ENCODE assay signal across 8 cellular contexts in genomic region chr14:103372552-103373304, GRCh38. TPM values are rescaled to one million over a fixed set of nuclear protein-coding genes. Genes with fewer than 3 reads are reported as not detected.
DNase-seq lines count a peak whose midpoint lies in the region; ATAC-seq and TF ChIP-seq lines count a peak whose summit lies in the region.

No MANE protein-coding gene starts in this region.

- H4K91ac ChIP-seq in mesenchymal stem cell (ENCODE audit: low read length): no peak overlapping the region

- POLR2A ChIA-PET in HEK293 (lab: Yijun Ruan, JAX): no interaction called here

- H2BK120ac ChIP-seq in mesenchymal stem cell (ENCODE audit: low read depth, low read length): no peak overlapping the region

- no peak overlapping the region for H3K4me2 ChIP-seq in mesenchymal stem cell (ENCODE audit: low read length, poor library complexity, severe bottlenecking)

- CTCF ChIA-PET in HEK293 (lab: Yijun Ruan, JAX): interaction anchor here (0.6 kb wide), 2 partner anchors 77 to 678 kb away, joined by 5 to 7 read pairs; no protein-coding TSS in a partner anchor

- H3K27ac ChIP-seq in HEK293 (ENCODE audit: extremely low read depth, low read depth, low read length) (no peak overlapping the region), mesenchymal stem cell (ENCODE audit: low read length, poor library complexity, severe bottlenecking) (peak overlapping the region; percentile 55)

- H3K4me1 ChIP-seq in HEK293 (ENCODE audit: control insufficient read depth, insufficient read depth, low read length): no peaks in the 10 kb centered on the region
- peaks cover 9% of the 10 kb centered on the region for H3K4me1 ChIP-seq in mesenchymal stem cell (ENCODE audit: control insufficient read depth, insufficient read depth, low read depth, low read length)

- H3K79me1 ChIP-seq in mesenchymal stem cell (replicated peaks; ENCODE audit: low read length, poor library complexity, severe bottlenecking): no peaks in the 10 kb centered on the region

- TF ChIP-seq CTCF in AG10803 (conservative IDR thresholded peaks at IDR 0.05; ENCODE audit: low read length) (no peak), HEK293 (tag by site-specific recombination; IDR thresholded peaks at IDR 0.05) (no peak)

- peak overlapping the region; percentile 53 for H3K9ac ChIP-seq in mesenchymal stem cell (ENCODE audit: low read length)

- peak overlapping the region; percentile 25 to 62 for H3K18ac ChIP-seq in mesenchymal stem cell (ENCODE audit: low read depth in 1 of 2, low read length in 2 of 2)

- no peak overlapping the region for H2AK5ac ChIP-seq in mesenchymal stem cell (ENCODE audit: low read length, severe bottlenecking)

- peak; percentile 82 for DNase-seq in AG10803 (ENCODE audit: low read depth)
- peak; percentile 92 for DNase-seq in amniotic epithelial cell (ENCODE audit: low read depth)
- DNase-seq in mesenchymal stem cell: peak; percentile 92
- DNase-seq in NCI-H2107 (lab: John Stamatoyannopoulos, UW): no peak
- no peak for DNase-seq in cortex of kidney (lab: John Stamatoyannopoulos, UW)
- no peak for DNase-seq in NAMALWA (ENCODE audit: low spot score)

- no peak overlapping the region for H3K14ac ChIP-seq in mesenchymal stem cell (ENCODE audit: low read length in 2 of 2)

- H3K9me3 ChIP-seq in HEK293 (ENCODE audit: control insufficient read depth, insufficient read depth, low read depth, low read length) (no peaks in the 10 kb centered on the region), mesenchymal stem cell (ENCODE audit: control insufficient read depth, low read length) (no peaks in the 10 kb centered on the region)

- no peak overlapping the region for H2AFZ ChIP-seq in mesenchymal stem cell (ENCODE audit: low read depth, low read length)

- no peak overlapping the region for H3K23ac ChIP-seq in mesenchymal stem cell (ENCODE audit: low read length in 2 of 2)

- no peak overlapping the region for H2BK5ac ChIP-seq in mesenchymal stem cell (ENCODE audit: low read depth, low read length, poor library complexity, severe bottlenecking)

- H4K8ac ChIP-seq in mesenchymal stem cell (ENCODE audit: low read length): no peak overlapping the region

- H3K4me3 ChIP-seq in AG10803 (ENCODE audit: low read length) (no peak overlapping the region), HEK293 (ENCODE audit: low read depth, low read length) (no peak overlapping the region), mesenchymal stem cell (ENCODE audit: insufficient read depth in 1 of 2, low read depth in 1 of 2, low read length in 2 of 2) (no peak overlapping the region)

- peak overlapping the region in 1 of 2 experiments; percentile 27 for H2BK12ac ChIP-seq in mesenchymal stem cell (ENCODE audit: low read length in 2 of 2)

- WGBS in mesenchymal stem cell: 41% methylated on average over 11 of the region's 11 CpGs

- no peak for ATAC-seq in HG02642 (IDR thresholded peaks at IDR 0.05; ENCODE audit: poor library complexity, unreplicated experiment)

- no peak overlapping the region for H3K4ac ChIP-seq in mesenchymal stem cell (ENCODE audit: low read depth in 1 of 2, low read length in 2 of 2)

- H2BK15ac ChIP-seq in mesenchymal stem cell (ENCODE audit: low read depth, poor library complexity, severe bottlenecking): no peak overlapping the region

- H3K36me3 ChIP-seq in HEK293 (ENCODE audit: control insufficient read depth in 2 of 2, insufficient read depth in 1 of 2, low read length in 2 of 2) (no peaks in the 10 kb centered on the region), mesenchymal stem cell (ENCODE audit: control insufficient read depth in 1 of 2, insufficient read depth in 2 of 2, low read depth in 1 of 2, low read length in 2 of 2) (no peaks in the 10 kb centered on the region)

- no peaks in the 10 kb centered on the region for H3K27me3 ChIP-seq in mesenchymal stem cell (ENCODE audit: control insufficient read depth in 1 of 2, insufficient read depth in 1 of 2, low read length in 2 of 2)

TF ChIP-seq in HEK293, 187 proteins besides CTCF, POLR2A, EP300 and RAD21:
- no peak for TF ChIP-seq ZNF501 (tag by site-specific recombination; IDR thresholded peaks at IDR 0.05)
- TF ChIP-seq ZNF169 (tag by site-specific recombination; IDR thresholded peaks at IDR 0.05): no peak
- TF ChIP-seq ZNF596 (tag by site-specific recombination; IDR thresholded peaks at IDR 0.05): no peak
- TF ChIP-seq ZBTB44 (tag by site-specific recombination; IDR thresholded peaks at IDR 0.05): no peak
- TF ChIP-seq ATF2 (tag by site-specific recombination; IDR thresholded peaks at IDR 0.05; ENCODE audit: low read depth): no peak
- TF ChIP-seq ZNF184 (tag by site-specific recombination; IDR thresholded peaks at IDR 0.05): no peak
- TF ChIP-seq ZBTB21 (tag by site-specific recombination; IDR thresholded peaks at IDR 0.05): no peak
- no peak for TF ChIP-seq ZFHX2 (tag by site-specific recombination; conservative IDR thresholded peaks at IDR 0.05)
- TF ChIP-seq ZNF362 (tag by site-specific recombination; IDR thresholded peaks at IDR 0.05): peak; percentile 71; the same call in 1 of the 2 replicates
- no peak for TF ChIP-seq ZNF645 (tag by site-specific recombination; IDR thresholded peaks at IDR 0.05)
- no peak for TF ChIP-seq ZSCAN4 (tag by site-specific recombination; IDR thresholded peaks at IDR 0.05)
- TF ChIP-seq ZNF624 (tag by site-specific recombination; IDR thresholded peaks at IDR 0.05): no peak
- 0 out of 2 replicates have a peak, but pooled peaks have one; percentile 20 for TF ChIP-seq ZNF600 (tag by site-specific recombination; IDR thresholded peaks at IDR 0.05)
- TF ChIP-seq ZNF488 (tag by site-specific recombination; IDR thresholded peaks at IDR 0.05): no peak

RNA-seq across cellular contexts. Expression of gene MARK3, which starts 12.5 kb away (rescaled TPM):
- 51.9 TPM for polyA plus RNA-seq in mesenchymal stem cell (2013, experiment 1 of 2)
- 50.3 TPM for polyA plus RNA-seq in mesenchymal stem cell (2013, experiment 2 of 2)

RNA-seq across cellular contexts. Expression of gene EIF5, which starts 38.7 kb away (rescaled TPM):
- 243 TPM for polyA plus RNA-seq in mesenchymal stem cell (2013, experiment 1 of 2)
- 253 TPM for polyA plus RNA-seq in mesenchymal stem cell (2013, experiment 2 of 2)

Comparison
In these comparisons a context has a peak if more than half of its experiments do, and no peak if none do; other contexts are left out.
1. DNase-seq: peak in AG10803 (single experiment), amniotic epithelial cell (single experiment) and mesenchymal stem cell (single experiment); none in NCI-H2107 (single experiment), cortex of kidney (single experiment) and NAMALWA (single experiment).